ENCODE assay signal across 8 cellular contexts in the genomic region with DNA sequence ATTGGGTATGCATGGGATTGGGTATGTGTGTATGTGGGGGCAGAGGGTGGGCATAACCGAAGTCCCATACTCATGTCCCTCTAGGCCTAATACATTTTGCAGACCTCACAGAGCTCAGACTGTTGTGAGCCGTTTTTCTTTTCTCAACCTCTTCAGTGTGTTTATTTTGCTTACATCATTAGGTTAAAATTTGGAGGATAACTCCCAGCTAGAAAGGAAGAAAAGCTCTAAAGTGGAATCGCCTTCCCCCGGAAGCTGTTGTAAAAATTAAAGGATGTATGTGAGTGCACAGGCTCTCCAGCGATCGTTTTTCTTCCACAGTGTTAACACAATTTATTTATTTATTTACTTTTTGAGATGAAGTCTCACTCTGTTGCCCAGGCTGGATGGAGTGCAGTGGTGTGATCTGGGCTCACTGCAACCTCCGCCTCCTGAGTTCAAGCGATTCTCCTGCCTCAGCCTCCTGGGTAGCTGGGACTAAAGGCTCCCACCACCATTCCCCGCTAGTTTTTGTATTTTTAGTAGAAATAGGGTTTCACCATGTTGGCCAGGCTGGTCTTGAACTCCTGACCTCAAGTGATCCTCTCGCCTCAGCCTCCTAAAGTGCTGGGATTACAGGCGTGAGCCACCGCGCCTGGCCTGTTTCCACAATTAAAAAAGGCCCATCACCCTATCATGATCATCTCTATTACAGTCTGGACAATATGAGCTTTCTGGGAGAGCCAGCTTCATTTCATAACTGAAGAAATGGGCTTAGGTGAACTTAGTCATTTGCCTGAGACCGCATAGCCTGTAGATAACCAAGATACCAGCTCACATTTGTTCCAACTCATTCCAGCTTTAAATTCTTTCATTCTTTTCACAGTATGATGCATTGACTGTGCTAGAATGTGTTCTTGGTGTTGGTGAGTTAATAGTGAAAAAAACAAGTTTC. TPM values are rescaled to one million over a fixed set of nuclear protein-coding genes. Genes with fewer than 3 reads are reported as not detected.
DNase-seq lines count a peak whose midpoint lies in the region; ATAC-seq and TF ChIP-seq lines count a peak whose summit lies in the region.

No MANE protein-coding gene starts in this region.

- no peaks in the 10 kb centered on the region for H3K36me3 ChIP-seq in HEK293 (ENCODE audit: control insufficient read depth in 2 of 2, insufficient read depth in 1 of 2, low read length in 2 of 2)
- H3K36me3 ChIP-seq in mesodermal cell (ENCODE audit: control insufficient read depth, insufficient read depth, low read length), result no peaks in the 10 kb centered on the region
- no peaks in the 10 kb centered on the region for H3K36me3 ChIP-seq in adrenal gland (replicated peaks in 1 of 2)

- intact Hi-C loops in CD14-positive monocyte (cut with micrococcal nuclease), result loop anchor here (5.0 to 10.0 kb wide), 8 partner anchors 38 to 805 kb away; a partner anchor contains a TSS
- intact Hi-C loops in activated T-helper 1 cell treated with anti-CD3 and anti-CD28 coated beads, Interleukin-12 subunit alpha, Interleukin-12 subunit beta, Interleukin-2, Interleukin-4 antibody, amounts not matched to agents 30 ng/mL and 10 ng/mL and 1 ng/mL, durations not matched to agents 14 hours and 24 hours and 36 hours (cut with micrococcal nuclease), result loop anchor here (2.0 to 5.0 kb wide), 4 partner anchors 261 to 357 kb away; a partner anchor contains a TSS
- intact Hi-C loops in adrenal gland (cut with DNase I), result loop anchor here in 1 of 2 donors (5.0 kb wide), 1 partner anchor 257 kb away; no protein-coding TSS in a partner anchor

- CTCF ChIA-PET in HEK293 (lab: Yijun Ruan, JAX), result interaction anchor here (0.5 to 3.1 kb wide), 6 partner anchors 55 to 286 kb away, joined by 3 to 9 read pairs (median 4); no protein-coding TSS in a partner anchor

- no peak for TF ChIP-seq POLR2A in adrenal gland (IDR thresholded peaks at IDR 0.05)

- no peak for DNase-seq in CD14-positive monocyte (ENCODE audit: low spot score)
- DNase-seq in activated T-helper 1 cell treated with anti-CD3 and anti-CD28 coated beads, Interleukin-12 subunit alpha, Interleukin-12 subunit beta, Interleukin-2, Interleukin-4 antibody, amounts not matched to agents 30 ng/mL and 10 ng/mL and 1 ng/mL, durations not matched to agents 14 hours and 24 hours and 36 hours (ENCODE audit: low spot score), result no peak
- no peak for DNase-seq in adrenal gland
- no peak for DNase-seq in mucosa of gallbladder (ENCODE audit: low spot score)
- no peak for DNase-seq in T1000 (lab: John Stamatoyannopoulos, UW)

- H3K27ac ChIP-seq in HEK293 (ENCODE audit: extremely low read depth, low read depth, low read length) (peak overlapping the region; percentile 95; the same call in 1 of the 2 replicates), mesodermal cell (ENCODE audit: low read depth, low read length, severe bottlenecking) (no peak overlapping the region), adrenal gland (no peak overlapping the region)

- ATAC-seq in HG02884 (IDR thresholded peaks at IDR 0.05; ENCODE audit: unreplicated experiment), result no peak

- no peaks in the 10 kb centered on the region for H3K9me3 Mint-ChIP-seq in CD14-positive monocyte
- H3K9me3 Mint-ChIP-seq in activated T-helper 1 cell treated with anti-CD3 and anti-CD28 coated beads, Interleukin-12 subunit alpha, Interleukin-12 subunit beta, Interleukin-2, Interleukin-4 antibody, amounts not matched to agents 30 ng/mL and 10 ng/mL and 1 ng/mL, durations not matched to agents 14 hours and 24 hours and 36 hours, result no peaks in the 10 kb centered on the region

- peak overlapping the region; percentile 9 to 98 (median 79) for H3K27ac Mint-ChIP-seq in CD14-positive monocyte
- peak overlapping the region; percentile 94 for H3K27ac Mint-ChIP-seq in activated T-helper 1 cell treated with anti-CD3 and anti-CD28 coated beads, Interleukin-12 subunit alpha, Interleukin-12 subunit beta, Interleukin-2, Interleukin-4 antibody, amounts not matched to agents 30 ng/mL and 10 ng/mL and 1 ng/mL, durations not matched to agents 14 hours and 24 hours and 36 hours

- H3K4me1 ChIP-seq in HEK293 (ENCODE audit: control insufficient read depth, insufficient read depth, low read length) (peaks cover 12% of the 10 kb centered on the region), mesodermal cell (ENCODE audit: control insufficient read depth, insufficient read depth, low read length, poor library complexity, severe bottlenecking) (peaks cover 3% of the 10 kb centered on the region), adrenal gland (replicated peaks in 1 of 2) (peaks cover 0 to 22% of the 10 kb centered on the region in 2 donors)

- peak overlapping the region; percentile 84; the same call in 1 of the 2 replicates for H3K4me3 ChIP-seq in HEK293 (ENCODE audit: low read depth, low read length)
- H3K4me3 ChIP-seq in mesodermal cell (ENCODE audit: extremely low read depth, insufficient read depth, low read length, poor library complexity, severe bottlenecking), result peak overlapping the region; percentile 76
- no peak overlapping the region for H3K4me3 ChIP-seq in adrenal gland

- peak overlapping the region; percentile 15 to 91 for H3K4me3 Mint-ChIP-seq in CD14-positive monocyte
- H3K4me3 Mint-ChIP-seq in activated T-helper 1 cell treated with anti-CD3 and anti-CD28 coated beads, Interleukin-12 subunit alpha, Interleukin-12 subunit beta, Interleukin-2, Interleukin-4 antibody, amounts not matched to agents 30 ng/mL and 10 ng/mL and 1 ng/mL, durations not matched to agents 14 hours and 24 hours and 36 hours, result peak overlapping the region; percentile 94

- H3K9me3 ChIP-seq in HEK293 (ENCODE audit: control insufficient read depth, insufficient read depth, low read depth, low read length), result no peaks in the 10 kb centered on the region
- no peaks in the 10 kb centered on the region for H3K9me3 ChIP-seq in mesodermal cell (ENCODE audit: control insufficient read depth, low read length)
- no peaks in the 10 kb centered on the region for H3K9me3 ChIP-seq in adrenal gland (replicated peaks in 1 of 3)

- WGBS in mesodermal cell (ENCODE audit: insufficient coverage in 2 of 2), 2 experiments, result 78 to 100% methylated on average over 1 to 6 of the region's 14 CpGs
- 74 to 81% (median 79%) methylated on average over 14 of the region's 14 CpGs for WGBS in adrenal gland, 4 donors

- no peaks in the 10 kb centered on the region for H3K36me3 Mint-ChIP-seq in CD14-positive monocyte
- peaks cover 5% of the 10 kb centered on the region for H3K36me3 Mint-ChIP-seq in activated T-helper 1 cell treated with anti-CD3 and anti-CD28 coated beads, Interleukin-12 subunit alpha, Interleukin-12 subunit beta, Interleukin-2, Interleukin-4 antibody, amounts not matched to agents 30 ng/mL and 10 ng/mL and 1 ng/mL, durations not matched to agents 14 hours and 24 hours and 36 hours (ENCODE audit: low read depth)

- no peaks in the 10 kb centered on the region for H3K27me3 Mint-ChIP-seq in CD14-positive monocyte (ENCODE audit: low read depth in 3 of 3)
- no peaks in the 10 kb centered on the region for H3K27me3 Mint-ChIP-seq in activated T-helper 1 cell treated with anti-CD3 and anti-CD28 coated beads, Interleukin-12 subunit alpha, Interleukin-12 subunit beta, Interleukin-2, Interleukin-4 antibody, amounts not matched to agents 30 ng/mL and 10 ng/mL and 1 ng/mL, durations not matched to agents 14 hours and 24 hours and 36 hours (ENCODE audit: insufficient read depth)

- TF ChIP-seq CTCF in CD14-positive monocyte (IDR thresholded peaks at IDR 0.05) (no peak), HEK293 (tag by site-specific recombination; IDR thresholded peaks at IDR 0.05) (no peak), adrenal gland (IDR thresholded peaks at IDR 0.05) (no peak)

- no peaks in the 10 kb centered on the region for H3K27me3 ChIP-seq in adrenal gland

- peaks cover 40% of the 10 kb centered on the region for H3K4me1 Mint-ChIP-seq in CD14-positive monocyte
- H3K4me1 Mint-ChIP-seq in activated T-helper 1 cell treated with anti-CD3 and anti-CD28 coated beads, Interleukin-12 subunit alpha, Interleukin-12 subunit beta, Interleukin-2, Interleukin-4 antibody, amounts not matched to agents 30 ng/mL and 10 ng/mL and 1 ng/mL, durations not matched to agents 14 hours and 24 hours and 36 hours (ENCODE audit: low read depth), result peaks cover 49% of the 10 kb centered on the region

- POLR2A ChIA-PET in HEK293 (lab: Yijun Ruan, JAX), result interaction anchor here (0.5 to 3.5 kb wide), 10 partner anchors 9 to 276 kb away, joined by 3 to 33 read pairs (median 6); a partner anchor contains a TSS

TF ChIP-seq in HEK293, 187 proteins besides CTCF, POLR2A, EP300 and RAD21 (continues in another document):
- TF ChIP-seq ZNF184 (tag by site-specific recombination; IDR thresholded peaks at IDR 0.05) (0 out of 2 replicates have a peak, but pooled peaks have one; percentile 17), GLIS1 (tag by site-specific recombination; IDR thresholded peaks at IDR 0.05) (peak; percentile 47; the same call in 1 of the 2 replicates), ZNF600 (tag by site-specific recombination; IDR thresholded peaks at IDR 0.05) (peak; percentile 43; the same call in 1 of the 2 replicates)

RNA-seq across cellular contexts. Expression of a gene that starts 1.7 kb away (rescaled TPM):
- polyA plus RNA-seq in CD14-positive monocyte, result 100 to 1,000 TPM; 181 to 186 TPM
- 187 and 190 TPM in 2 replicates for total RNA-seq in activated T-helper 1 cell treated with anti-CD3 and anti-CD28 coated beads, Interleukin-12 subunit alpha, Interleukin-12 subunit beta, Interleukin-2, Interleukin-4 antibody, amounts not matched to agents 30 ng/mL and 10 ng/mL and 1 ng/mL, durations not matched to agents 14 hours and 24 hours and 36 hours
- polyA plus RNA-seq in mesodermal cell (2013, experiment 1 of 2), result 206 TPM
- 224 TPM for polyA plus RNA-seq in mesodermal cell (2013, experiment 2 of 2)
- 100 to 1,000 TPM in 6 of 8 donors, 10 to 100 TPM in 2; 62.7 to 158 (median 122) TPM for total RNA-seq in adrenal gland
- polyA plus RNA-seq in adrenal gland, result 100 to 1,000 TPM in 1 of 3 donors, 10 to 100 TPM in 2; 69.0 to 102 (median 77.7) TPM
- 157 TPM for total RNA-seq in mucosa of gallbladder

RNA-seq across cellular contexts. Expression of a gene that starts 35.8 kb away (rescaled TPM):
- polyA plus RNA-seq in CD14-positive monocyte (1 to 10 TPM; 3.0 TPM), adrenal gland (10 to 100 TPM in 1 of 3 donors, 1 to 10 TPM in 2; 4.6 to 16.4 (median 7.5) TPM)
- total RNA-seq in activated T-helper 1 cell treated with anti-CD3 and anti-CD28 coated beads, Interleukin-12 subunit alpha, Interleukin-12 subunit beta, Interleukin-2, Interleukin-4 antibody, amounts not matched to agents 30 ng/mL and 10 ng/mL and 1 ng/mL, durations not matched to agents 14 hours and 24 hours and 36 hours, result 42.1 and 42.6 TPM in 2 replicates
- polyA plus RNA-seq in mesodermal cell (2013, experiment 1 of 2), result 13.7 TPM
- polyA plus RNA-seq in mesodermal cell (2013, experiment 2 of 2), result 13.7 TPM
- total RNA-seq in adrenal gland (10 to 100 TPM in 6 of 8 donors, 1 to 10 TPM in 2; 9.5 to 23.3 (median 14.9) TPM), mucosa of gallbladder (21.9 TPM)

RNA-seq across cellular contexts. Expression of a gene that starts 53.1 kb away (rescaled TPM):
- polyA plus RNA-seq in CD14-positive monocyte, result 1,000 to 10,000 TPM; 2,037 to 2,276 TPM
- total RNA-seq in activated T-helper 1 cell treated with anti-CD3 and anti-CD28 coated beads, Interleukin-12 subunit alpha, Interleukin-12 subunit beta, Interleukin-2, Interleukin-4 antibody, amounts not matched to agents 30 ng/mL and 10 ng/mL and 1 ng/mL, durations not matched to agents 14 hours and 24 hours and 36 hours, result 2,141 and 2,153 TPM in 2 replicates
- 2,690 TPM for polyA plus RNA-seq in mesodermal cell (2013, experiment 1 of 2)
- polyA plus RNA-seq in mesodermal cell (2013, experiment 2 of 2), result 2,516 TPM
- total RNA-seq in adrenal gland, result 1,000 to 10,000 TPM in 4 of 8 donors, 100 to 1,000 TPM in 4; 589 to 1,729 (median 1,078) TPM
- polyA plus RNA-seq in adrenal gland, result 1,000 to 10,000 TPM; 1,388 to 3,672 (median 3,342) TPM
- total RNA-seq in mucosa of gallbladder, result 923 TPM

Comparison
In these comparisons a context has a peak if more than half of its experiments do, and no peak if none do; other contexts are left out.
1. H3K4me3 ChIP-seq: peak in HEK293 (single experiment) and mesodermal cell (single experiment); none in adrenal gland (0 of 4).